In genomic region chr1:200386416-200386815, GRCh38 we compare ENCODE assay signal across 23 cellular contexts.
"Had no signal": no experiment of that assay in that cellular context is flagged by ENCODE, and none has a peak within 500 bp of the region (broad histone marks: within the 10 kb centered on the region; RNA-seq: fewer than 3 reads in every experiment).

No MANE protein-coding gene starts in this region.

- H3K27ac Mint-ChIP-seq: activated CD8-positive, alpha-beta T cell treated with anti-CD3 and anti-CD28 coated beads for 36 hours; activated naive CD8-positive, alpha-beta T cell treated with anti-CD3 and anti-CD28 coated beads, Interleukin-2, amount 10 ng/mL, durations not matched to agents 7 days and 5 days; T-helper 1 cell treated with Interleukin-12 subunit alpha and Interleukin-12 subunit beta and Interleukin-4 antibody, amounts not matched to agents 30 μg/mL and 1 μg/mL, for 36 hours had no signal

- H3K4me3 Mint-ChIP-seq: activated CD8-positive, alpha-beta T cell treated with anti-CD3 and anti-CD28 coated beads for 36 hours; activated naive CD8-positive, alpha-beta T cell treated with anti-CD3 and anti-CD28 coated beads, Interleukin-2, amount 10 ng/mL, durations not matched to agents 7 days and 5 days; T-helper 1 cell treated with Interleukin-12 subunit alpha and Interleukin-12 subunit beta and Interleukin-4 antibody, amounts not matched to agents 30 μg/mL and 1 μg/mL, for 36 hours had no signal

- H3K4me3 ChIP-seq: adrenal gland, breast epithelium, SJCRH30 had no signal

- H3K4me1 ChIP-seq: adrenal gland, breast epithelium, SJCRH30 had no signal

- H3K27ac ChIP-seq: adrenal gland, breast epithelium, SJCRH30 had no signal

- H3K9me3 Mint-ChIP-seq: activated CD8-positive, alpha-beta T cell treated with anti-CD3 and anti-CD28 coated beads for 36 hours; activated naive CD8-positive, alpha-beta T cell treated with anti-CD3 and anti-CD28 coated beads, Interleukin-2, amount 10 ng/mL, durations not matched to agents 7 days and 5 days; T-helper 1 cell treated with Interleukin-12 subunit alpha and Interleukin-12 subunit beta and Interleukin-4 antibody, amounts not matched to agents 30 μg/mL and 1 μg/mL, for 36 hours had no signal

- H3K9me3 ChIP-seq: adrenal gland, breast epithelium, SJCRH30 had no signal

- ATAC-seq: activated CD4-positive, CD25-positive, alpha-beta regulatory T cell treated with anti-CD3 and anti-CD28 coated beads, Interleukin-2, amount 50 U/mL, for 24 hours; activated CD8-positive, alpha-beta T cell treated with anti-CD3 and anti-CD28 coated beads for 36 hours had no signal

- H3K36me3 ChIP-seq: adrenal gland, breast epithelium, SJCRH30 had no signal

- DNase-seq: activated CD4-positive, alpha-beta T cell treated with anti-CD3 and anti-CD28 coated beads for 4 hours; activated CD8-positive, alpha-beta memory T cell treated with anti-CD3 and anti-CD28 coated beads, Interleukin-2, amount 50 U/mL, for 48 hours; activated CD8-positive, alpha-beta T cell treated with anti-CD3 and anti-CD28 coated beads for 36 hours; activated naive CD4-positive, alpha-beta T cell treated with anti-CD3 and anti-CD28 coated beads, Interleukin-2, amount 50 U/mL, for 16 hours; activated naive CD8-positive, alpha-beta T cell treated with anti-CD3 and anti-CD28 coated beads, Interleukin-2, amount 10 ng/mL, durations not matched to agents 7 days and 5 days; activated T-cell treated with anti-CD3 and anti-CD28 coated beads, Interleukin-2, amount 50 U/mL, for 1 hour; adrenal gland; anterior cingulate cortex; caudate nucleus; Kasumi-1; NCI-H1048; NCI-H146; NCI-H187 treated with DMSO at 0.1 percent for 48 hours; NCI-H2081 treated with DMSO at 0.1 percent for 48 hours; NCI-H446 treated with DMSO at 0.1 percent for 48 hours; NCI-H526 treated with DMSO at 0.1 percent for 48 hours; NCI-H82; Right ventricle myocardium superior; RPMI8226; SJCRH30 had no signal

- H3K27me3 Mint-ChIP-seq: activated CD8-positive, alpha-beta T cell treated with anti-CD3 and anti-CD28 coated beads for 36 hours; activated naive CD8-positive, alpha-beta T cell treated with anti-CD3 and anti-CD28 coated beads, Interleukin-2, amount 10 ng/mL, durations not matched to agents 7 days and 5 days had no signal

- H3K27me3 ChIP-seq: adrenal gland, breast epithelium, SJCRH30 had no signal

- H3K4me1 Mint-ChIP-seq: activated naive CD8-positive, alpha-beta T cell treated with anti-CD3 and anti-CD28 coated beads, Interleukin-2, amount 10 ng/mL, durations not matched to agents 7 days and 5 days had no signal
